Comparison of ENCODE assay signal across 9 cellular contexts in the genomic region with DNA sequence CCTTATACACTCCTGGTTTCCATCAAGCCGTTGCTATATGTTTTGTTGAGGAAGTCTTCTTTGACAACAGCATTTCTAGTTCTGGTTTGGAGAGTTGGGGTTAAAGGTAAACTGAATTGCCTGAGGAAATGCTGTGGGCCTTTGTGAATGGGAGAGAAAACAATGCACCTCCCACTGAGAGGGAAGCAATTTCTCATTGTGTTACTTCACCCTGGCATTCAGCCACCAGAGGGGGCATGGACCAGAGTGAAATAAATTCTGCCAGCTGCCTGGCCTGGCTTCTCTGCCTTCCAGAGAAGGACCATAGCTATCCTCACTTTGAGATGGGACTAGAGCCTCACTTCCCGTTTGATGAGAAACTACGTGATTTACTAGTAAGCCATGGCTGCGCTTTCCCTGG.
DNase-seq lines count a peak whose midpoint lies in the region; ATAC-seq and TF ChIP-seq lines count a peak whose summit lies in the region.
"Had no signal": no experiment of that assay in that cellular context is flagged by ENCODE, and none has a peak within 500 bp of the region (broad histone marks: within the 10 kb centered on the region; RNA-seq: fewer than 3 reads in every experiment).

No MANE protein-coding gene starts in this region.

- no peaks in the 10 kb centered on the region for H3K9me3 Mint-ChIP-seq in endodermal cell
- H3K9me3 Mint-ChIP-seq in activated T-helper 2 cell treated with anti-CD3 and anti-CD28 coated beads, Interferon-gamma antibody, Interleukin-2, Interleukin-4, amounts not matched to agents 10 μg/mL and 5 μg/mL and 100 μg/mL, durations not matched to agents 14 hours and 24 hours and 36 hours = no peaks in the 10 kb centered on the region
- no peaks in the 10 kb centered on the region for H3K9me3 Mint-ChIP-seq in T-helper 2 cell treated with Interferon-gamma antibody and Interleukin-4, amounts not matched to agents 5 μg/mL and 100 μg/mL, for 36 hours
- H3K9me3 Mint-ChIP-seq: naive thymus-derived CD8-positive, alpha-beta T cell had no signal

- in situ Hi-C loops in KBM-7 (cut with MboI; ENCODE audit: low pct_unique_long_range_greater_than_20kb, low sequenced_read_pairs) = no loop called here

- H3K27ac ChIP-seq in endodermal cell (ENCODE audit: low read depth, low read length) = peak overlapping the region; percentile 14

- no peaks in the 10 kb centered on the region for H3K36me3 Mint-ChIP-seq in endodermal cell (ENCODE audit: low read depth)
- no peaks in the 10 kb centered on the region for H3K36me3 Mint-ChIP-seq in activated T-helper 2 cell treated with anti-CD3 and anti-CD28 coated beads, Interferon-gamma antibody, Interleukin-2, Interleukin-4, amounts not matched to agents 10 μg/mL and 5 μg/mL and 100 μg/mL, durations not matched to agents 14 hours and 24 hours and 36 hours (ENCODE audit: low read depth)
- no peaks in the 10 kb centered on the region for H3K36me3 Mint-ChIP-seq in T-helper 2 cell treated with Interferon-gamma antibody and Interleukin-4, amounts not matched to agents 5 μg/mL and 100 μg/mL, for 36 hours (ENCODE audit: low read depth)
- H3K36me3 Mint-ChIP-seq: naive thymus-derived CD8-positive, alpha-beta T cell had no signal

- no peak for ATAC-seq in HG03108 (IDR thresholded peaks at IDR 0.05; ENCODE audit: unreplicated experiment)
- ATAC-seq: naive thymus-derived CD8-positive, alpha-beta T cell had no signal

- no peak overlapping the region for H3K4me3 Mint-ChIP-seq in endodermal cell
- H3K4me3 Mint-ChIP-seq in activated T-helper 2 cell treated with anti-CD3 and anti-CD28 coated beads, Interferon-gamma antibody, Interleukin-2, Interleukin-4, amounts not matched to agents 10 μg/mL and 5 μg/mL and 100 μg/mL, durations not matched to agents 14 hours and 24 hours and 36 hours (ENCODE audit: low read depth) = no peak overlapping the region
- H3K4me3 Mint-ChIP-seq in T-helper 2 cell treated with Interferon-gamma antibody and Interleukin-4, amounts not matched to agents 5 μg/mL and 100 μg/mL, for 36 hours = no peak overlapping the region
- H3K4me3 Mint-ChIP-seq: naive thymus-derived CD8-positive, alpha-beta T cell had no signal

- TF ChIP-seq CTCF in GM10266 (IDR thresholded peaks at IDR 0.05; ENCODE audit: control insufficient read depth, insufficient read depth, low read depth, missing control alignments) (peak; percentile 28), endodermal cell (conservative IDR thresholded peaks at IDR 0.05) (peak; percentile 86)

- no peaks in the 10 kb centered on the region for H3K27me3 ChIP-seq in endodermal cell (ENCODE audit: control insufficient read depth, insufficient read depth, low read length, poor library complexity, severe bottlenecking)

- H3K4me3 ChIP-seq in endodermal cell (ENCODE audit: low read length) = no peak overlapping the region

- no peaks in the 10 kb centered on the region for H3K9me3 ChIP-seq in endodermal cell (ENCODE audit: control insufficient read depth, low read length)

- no peaks in the 10 kb centered on the region for H3K27me3 Mint-ChIP-seq in endodermal cell (ENCODE audit: insufficient read depth)
- H3K27me3 Mint-ChIP-seq in activated T-helper 2 cell treated with anti-CD3 and anti-CD28 coated beads, Interferon-gamma antibody, Interleukin-2, Interleukin-4, amounts not matched to agents 10 μg/mL and 5 μg/mL and 100 μg/mL, durations not matched to agents 14 hours and 24 hours and 36 hours (ENCODE audit: low read depth) = peaks cover 5% of the 10 kb centered on the region
- peaks cover 1% of the 10 kb centered on the region for H3K27me3 Mint-ChIP-seq in T-helper 2 cell treated with Interferon-gamma antibody and Interleukin-4, amounts not matched to agents 5 μg/mL and 100 μg/mL, for 36 hours (ENCODE audit: low read depth)

- H3K36me3 ChIP-seq in endodermal cell (ENCODE audit: control insufficient read depth, insufficient read depth, low read length) = no peaks in the 10 kb centered on the region

- peaks cover 3% of the 10 kb centered on the region for H3K4me1 ChIP-seq in endodermal cell (ENCODE audit: control insufficient read depth, insufficient read depth, low read length)

- DNase-seq in GM10266 (ENCODE audit: extremely low spot score) (no peak), KBM-7 (peak; percentile 4), RPMI7951 (ENCODE audit: low read depth) (peak; percentile 57), endodermal cell (peak; percentile 93), non-pigmented ciliary epithelial cell (ENCODE audit: low read depth) (peak; percentile 15)
- DNase-seq in activated T-helper 2 cell treated with anti-CD3 and anti-CD28 coated beads, Interferon-gamma antibody, Interleukin-2, Interleukin-4, amounts not matched to agents 10 μg/mL and 5 μg/mL and 100 μg/mL, durations not matched to agents 14 hours and 24 hours and 36 hours (ENCODE audit: low spot score) = no peak
- DNase-seq in T-helper 2 cell treated with Interferon-gamma antibody and Interleukin-4, amounts not matched to agents 5 μg/mL and 100 μg/mL, for 36 hours (ENCODE audit: low spot score) = no peak

- H3K4me1 Mint-ChIP-seq in endodermal cell = peaks cover 24% of the 10 kb centered on the region
- no peaks in the 10 kb centered on the region for H3K4me1 Mint-ChIP-seq in activated T-helper 2 cell treated with anti-CD3 and anti-CD28 coated beads, Interferon-gamma antibody, Interleukin-2, Interleukin-4, amounts not matched to agents 10 μg/mL and 5 μg/mL and 100 μg/mL, durations not matched to agents 14 hours and 24 hours and 36 hours (ENCODE audit: low read depth)
- no peaks in the 10 kb centered on the region for H3K4me1 Mint-ChIP-seq in T-helper 2 cell treated with Interferon-gamma antibody and Interleukin-4, amounts not matched to agents 5 μg/mL and 100 μg/mL, for 36 hours (ENCODE audit: low read depth)
- H3K4me1 Mint-ChIP-seq: naive thymus-derived CD8-positive, alpha-beta T cell had no signal

- H3K27ac Mint-ChIP-seq in endodermal cell = no peak overlapping the region
- H3K27ac Mint-ChIP-seq in activated T-helper 2 cell treated with anti-CD3 and anti-CD28 coated beads, Interferon-gamma antibody, Interleukin-2, Interleukin-4, amounts not matched to agents 10 μg/mL and 5 μg/mL and 100 μg/mL, durations not matched to agents 14 hours and 24 hours and 36 hours = no peak overlapping the region
- H3K27ac Mint-ChIP-seq in T-helper 2 cell treated with Interferon-gamma antibody and Interleukin-4, amounts not matched to agents 5 μg/mL and 100 μg/mL, for 36 hours = no peak overlapping the region
- H3K27ac Mint-ChIP-seq: naive thymus-derived CD8-positive, alpha-beta T cell had no signal

- H3K9ac ChIP-seq in endodermal cell (ENCODE audit: extremely low read depth, low read length, poor library complexity, severe bottlenecking) = no peak overlapping the region

- intact Hi-C loops in activated T-helper 2 cell treated with anti-CD3 and anti-CD28 coated beads, Interferon-gamma antibody, Interleukin-2, Interleukin-4, amounts not matched to agents 10 μg/mL and 5 μg/mL and 100 μg/mL, durations not matched to agents 14 hours and 24 hours and 36 hours (cut with micrococcal nuclease) = loop anchor here (5.0 kb wide), 1 partner anchor 317 kb away; no protein-coding TSS in a partner anchor

- 41 to 42% methylated on average over 3 to 4 of the region's 4 CpGs for WGBS in endodermal cell (ENCODE audit: insufficient coverage in 1 of 2, insufficient read length in 1 of 2), 2 experiments

Comparison
In these comparisons a context has a peak if more than half of its experiments do, and no peak if none do; other contexts are left out.
1. DNase-seq: peak in KBM-7 (single experiment), RPMI7951 (single experiment), endodermal cell (single experiment) and non-pigmented ciliary epithelial cell (single experiment); none in GM10266 (single experiment), activated T-helper 2 cell treated with anti-CD3 and anti-CD28 coated beads, Interferon-gamma antibody, Interleukin-2, Interleukin-4, amounts not matched to agents 10 μg/mL and 5 μg/mL and 100 μg/mL, durations not matched to agents 14 hours and 24 hours and 36 hours (single experiment) and T-helper 2 cell treated with Interferon-gamma antibody and Interleukin-4, amounts not matched to agents 5 μg/mL and 100 μg/mL, for 36 hours (single experiment).